ENCODE assay signal across 20 cellular contexts in genomic region chr12:107900588-107900987, GRCh38.
"Had no signal": no experiment of that assay in that cellular context is flagged by ENCODE, and none has a peak within 500 bp of the region (broad histone marks: within the 10 kb centered on the region; RNA-seq: fewer than 3 reads in every experiment).

No MANE protein-coding gene starts in this region.

- H3K27ac ChIP-seq: RWPE1 had no signal

- DNase-seq: KBM-7; MV-4-11; NCI-H1048; NCI-H1105; NCI-H1417; NCI-H1436 treated with DMSO at 0.1 percent for 48 hours; NCI-H1694; NCI-H187 treated with DMSO at 0.1 percent for 48 hours; NCI-H2029 treated with DMSO at 0.1 percent for 48 hours; NCI-H345; NCI-H446 treated with DMSO at 0.1 percent for 48 hours; NCI-H510A treated with DMSO at 0.1 percent for 48 hours; NCI-H526; NK-92 treated with Interleukin-12 subunit alpha and Interleukin-12 subunit beta, amount 100 ng/mL, for 24 hours; PC-3; SHP77; T-helper 1 cell had no signal

- ATAC-seq: Panc1, PC-3, SK-N-SH treated with all-trans-retinoic acid at 6 μM for 48 hours had no signal
